ENCODE assay signal across 8 cellular contexts in genomic region chr3:53131136-53131495, GRCh38. TPM values are rescaled to one million over a fixed set of nuclear protein-coding genes. Genes with fewer than 3 reads are reported as not detected.
DNase-seq lines count a peak whose midpoint lies in the region; ATAC-seq and TF ChIP-seq lines count a peak whose summit lies in the region.

No MANE protein-coding gene starts in this region.

- TF ChIP-seq CTCF in left ventricle myocardium inferior (IDR thresholded peaks at IDR 0.05; ENCODE audit: borderline replicate concordance), result no peak
- no peak for TF ChIP-seq CTCF in body of pancreas (IDR thresholded peaks at IDR 0.05)
- TF ChIP-seq CTCF in uterus (IDR thresholded peaks at IDR 0.05), result no peak

- in situ Hi-C loops in KBM-7 (cut with MboI; ENCODE audit: low pct_unique_long_range_greater_than_20kb, low sequenced_read_pairs), result no loop called here

- ATAC-seq in Right ventricle myocardium inferior (no peak), body of pancreas (no peak), HG03442 (IDR thresholded peaks at IDR 0.05; ENCODE audit: unreplicated experiment) (no peak)

- H3K27me3 ChIP-seq in left ventricle myocardium inferior (ENCODE audit: low read depth), result no peaks in the 10 kb centered on the region
- H3K27me3 ChIP-seq in body of pancreas, result no peaks in the 10 kb centered on the region
- no peaks in the 10 kb centered on the region for H3K27me3 ChIP-seq in mucosa of rectum (ENCODE audit: control insufficient read depth in 2 of 2, insufficient read depth in 2 of 2, low read length in 2 of 2)
- no peaks in the 10 kb centered on the region for H3K27me3 ChIP-seq in uterus

- H3K4me3 ChIP-seq in left ventricle myocardium inferior (peak overlapping the region; percentile 90), body of pancreas (no peak overlapping the region), mucosa of rectum (ENCODE audit: low read length in 2 of 2) (peak overlapping the region; percentile 86), uterus (no peak overlapping the region)

- TF ChIP-seq POLR2A in body of pancreas (IDR thresholded peaks at IDR 0.05) (no peak), uterus (IDR thresholded peaks at IDR 0.05) (no peak)

- WGBS in body of pancreas, 2 donors, result 66 to 67% methylated on average over 4 of the region's 4 CpGs

- peak overlapping the region; percentile 85 to 87 for H3K9ac ChIP-seq in mucosa of rectum (ENCODE audit: low read depth in 1 of 2, low read length in 2 of 2)

- no peaks in the 10 kb centered on the region for H3K36me3 ChIP-seq in left ventricle myocardium inferior
- H3K36me3 ChIP-seq in body of pancreas (replicated peaks in 1 of 2; ENCODE audit: insufficient read depth in 1 of 2, low read depth in 2 of 2), result peaks cover 0 to under 1% of the 10 kb centered on the region in 2 donors
- H3K36me3 ChIP-seq in mucosa of rectum (ENCODE audit: control insufficient read depth in 2 of 2, insufficient read depth in 2 of 2, low read length in 2 of 2), result no peaks in the 10 kb centered on the region
- no peaks in the 10 kb centered on the region for H3K36me3 ChIP-seq in uterus

- intact Hi-C loops in left ventricle myocardium inferior (cut with micrococcal nuclease) (no loop called here), Right ventricle myocardium inferior (cut with DNase I) (loop anchor here (2.0 to 5.0 kb wide), 3 partner anchors 30 to 216 kb away; partner anchors contain the start of genes DCP1A and PRKCD), body of pancreas (cut with DNase I) (no loop called here), uterus (cut with DNase I; ENCODE audit: low total_unique reads) (no loop called here)

- DNase-seq in left ventricle myocardium inferior (no peak), Right ventricle myocardium inferior (ENCODE audit: missing footprints) (no peak), body of pancreas (no peak), uterus (no peak), KBM-7 (no peak)
- no peak for DNase-seq in NK-92 treated with Interleukin-12 subunit alpha and Interleukin-12 subunit beta, amount 100 ng/mL, for 24 hours (lab: John Stamatoyannopoulos, UW)

- H3K4me1 ChIP-seq in left ventricle myocardium inferior, result peaks cover 47% of the 10 kb centered on the region
- peaks cover 32% of the 10 kb centered on the region for H3K4me1 ChIP-seq in body of pancreas
- peaks cover 24 to 40% of the 10 kb centered on the region in 2 donors for H3K4me1 ChIP-seq in mucosa of rectum (ENCODE audit: control insufficient read depth in 2 of 2, insufficient read depth in 2 of 2, low read length in 2 of 2)
- peaks cover 0 to 8% of the 10 kb centered on the region in 2 donors for H3K4me1 ChIP-seq in uterus

- H3K27ac ChIP-seq in left ventricle myocardium inferior (replicated peaks) (peak overlapping the region; percentile 91), body of pancreas (peak overlapping the region; percentile 79 to 97 (median 92)), mucosa of rectum (ENCODE audit: low read depth in 2 of 2, low read length in 2 of 2) (peak overlapping the region; percentile 81 to 89), uterus (peak overlapping the region; percentile 86 to 90)

- H3K9me3 ChIP-seq in left ventricle myocardium inferior (replicated peaks), result no peaks in the 10 kb centered on the region
- H3K9me3 ChIP-seq in body of pancreas, result no peaks in the 10 kb centered on the region
- no peaks in the 10 kb centered on the region for H3K9me3 ChIP-seq in mucosa of rectum (ENCODE audit: control insufficient read depth in 2 of 2, low read length in 2 of 2)
- H3K9me3 ChIP-seq in uterus, result no peaks in the 10 kb centered on the region

RNA-seq across cellular contexts. Expression of gene RFT1, which starts 0.9 kb away (rescaled TPM):
- total RNA-seq in left ventricle myocardium inferior (9.4 TPM), Right ventricle myocardium inferior (11.0 TPM), body of pancreas (10 to 100 TPM; 10.6 to 19.8 TPM), uterus (10 to 100 TPM; 13.1 to 38.2 (median 16.5) TPM)

RNA-seq across cellular contexts. Expression of gene PRKCD, which starts 29.9 kb away (rescaled TPM):
- total RNA-seq in left ventricle myocardium inferior, result 13.6 TPM
- total RNA-seq in Right ventricle myocardium inferior, result 16.9 TPM
- 10 to 100 TPM; 15.5 to 16.9 TPM for total RNA-seq in body of pancreas
- total RNA-seq in uterus, result 10 to 100 TPM in 2 of 4 donors, 1 to 10 TPM in 1, under 1 TPM in 1; under 0.01 to 16.8 (median 12.6) TPM

Comparison
In these comparisons a context has a peak if more than half of its experiments do, and no peak if none do; other contexts are left out.
1. H3K4me3 ChIP-seq: peak in left ventricle myocardium inferior (single experiment) and mucosa of rectum (2 of 2); none in body of pancreas (0 of 2) and uterus (0 of 2).
2. Peak in every context shown above with its lines, with median percentiles within 50 percentile points of each other: H3K27ac ChIP-seq.